ENCODE assay signal across 9 cellular contexts in genomic region chr15:64681424-64682024, GRCh38.
DNase-seq lines count a peak whose midpoint lies in the region; ATAC-seq and TF ChIP-seq lines count a peak whose summit lies in the region.
"Had no signal": no experiment of that assay in that cellular context is flagged by ENCODE, and none has a peak within 500 bp of the region (broad histone marks: within the 10 kb centered on the region; RNA-seq: fewer than 3 reads in every experiment).

No MANE protein-coding gene starts in this region.

- H3K36me3 Mint-ChIP-seq in activated CD8-positive, alpha-beta T cell treated with anti-CD3 and anti-CD28 coated beads, Interleukin-2, amount 10 ng/mL, durations not matched to agents 7 days and 5 days (ENCODE audit: low read depth) = peaks cover 41% of the 10 kb centered on the region

- no peak for DNase-seq in AG04450 (ENCODE audit: low read depth, low spot score)
- no peak for DNase-seq in GM12864 (ENCODE audit: low read depth)
- peak; percentile 18 for DNase-seq in NCI-H2171 (lab: John Stamatoyannopoulos, UW)
- DNase-seq in activated CD8-positive, alpha-beta T cell treated with anti-CD3 and anti-CD28 coated beads, Interleukin-2, amount 10 ng/mL, durations not matched to agents 7 days and 5 days = peak; percentile 32
- no peak for DNase-seq in left ventricle myocardium superior
- DNase-seq in sciatic nerve (ENCODE audit: low spot score) = no peak
- no peak for DNase-seq in posterior vena cava (ENCODE audit: low spot score)

- no peaks in the 10 kb centered on the region for H3K4me1 Mint-ChIP-seq in activated CD8-positive, alpha-beta T cell treated with anti-CD3 and anti-CD28 coated beads, Interleukin-2, amount 10 ng/mL, durations not matched to agents 7 days and 5 days (ENCODE audit: low read depth)

- H3K9me3 ChIP-seq in AG04450 (ENCODE audit: control insufficient read depth, insufficient read depth, low read length) = no peaks in the 10 kb centered on the region

- peak overlapping the region; percentile 43 for H3K27ac Mint-ChIP-seq in activated CD8-positive, alpha-beta T cell treated with anti-CD3 and anti-CD28 coated beads, Interleukin-2, amount 10 ng/mL, durations not matched to agents 7 days and 5 days

- H3K4me3 ChIP-seq in AG04450 (ENCODE audit: low read depth, low read length) = no peak overlapping the region
- no peak overlapping the region for H3K4me3 ChIP-seq in GM12864 (ENCODE audit: low read depth, low read length)

- no peaks in the 10 kb centered on the region for H3K27me3 Mint-ChIP-seq in activated CD8-positive, alpha-beta T cell treated with anti-CD3 and anti-CD28 coated beads, Interleukin-2, amount 10 ng/mL, durations not matched to agents 7 days and 5 days (ENCODE audit: low read depth)

- ATAC-seq in activated CD8-positive, alpha-beta T cell treated with anti-CD3 and anti-CD28 coated beads, Interleukin-2, amount 10 ng/mL, durations not matched to agents 7 days and 5 days = no peak
- peak; percentile 84 for ATAC-seq in left ventricle myocardium superior
- ATAC-seq in sciatic nerve = peak; percentile 65
- ATAC-seq in HG02840 (IDR thresholded peaks at IDR 0.05; ENCODE audit: low FRiP score, unreplicated experiment) = no peak

- no peaks in the 10 kb centered on the region for H3K9me3 Mint-ChIP-seq in activated CD8-positive, alpha-beta T cell treated with anti-CD3 and anti-CD28 coated beads, Interleukin-2, amount 10 ng/mL, durations not matched to agents 7 days and 5 days (ENCODE audit: insufficient read depth)

- intact Hi-C loops in left ventricle myocardium superior (cut with micrococcal nuclease) (no loop called here), sciatic nerve (cut with DNase I) (loop anchor here (2.0 kb wide), 1 partner anchor 47 kb away; no protein-coding TSS in a partner anchor), posterior vena cava (cut with DNase I) (no loop called here)

- no peaks in the 10 kb centered on the region for H3K27me3 ChIP-seq in AG04450 (ENCODE audit: control insufficient read depth, insufficient read depth, low read length)

- TF ChIP-seq CTCF in AG04450 (IDR thresholded peaks at IDR 0.05; ENCODE audit: low read depth, low read length) (peak; percentile 70), GM12864 (IDR thresholded peaks at IDR 0.05; ENCODE audit: low read depth, low read length, missing control alignments) (peak; percentile 36)

- CTCF ChIA-PET in AG04450 (lab: Charles Lee) = interaction anchor here (0.5 to 10.5 kb wide), 16 partner anchors 14 to 518 kb away, joined by 3 to 201 read pairs (median 4); partner anchors contain the start of genes PPIB, TRIP4 and ZNF609
- CTCF ChIA-PET in activated CD8-positive, alpha-beta T cell treated with anti-CD3 and anti-CD28 coated beads, Interleukin-2, amount 10 ng/mL, durations not matched to agents 7 days and 5 days (lab: Charles Lee) = interaction anchor here (1.4 to 1.9 kb wide), 2 partner anchors 30 to 47 kb away, joined by 4 to 14 read pairs; no protein-coding TSS in a partner anchor

- H3K4me3 Mint-ChIP-seq in activated CD8-positive, alpha-beta T cell treated with anti-CD3 and anti-CD28 coated beads, Interleukin-2, amount 10 ng/mL, durations not matched to agents 7 days and 5 days = no peak overlapping the region

- H3K27ac ChIP-seq in AG04450 (ENCODE audit: low read depth, low read length) = peak overlapping the region; percentile 12
- H3K27ac ChIP-seq: epithelial cell of prostate had no signal

- POLR2A ChIA-PET in AG04450 (lab: Yijun Ruan, JAX) = no interaction called here
- POLR2A ChIA-PET in activated CD8-positive, alpha-beta T cell treated with anti-CD3 and anti-CD28 coated beads, Interleukin-2, amount 10 ng/mL, durations not matched to agents 7 days and 5 days (lab: Charles Lee) = no interaction called here

Comparison
In these comparisons a context has a peak if more than half of its experiments do, and no peak if none do; other contexts are left out.
1. DNase-seq: peak in NCI-H2171 (single experiment) and activated CD8-positive, alpha-beta T cell treated with anti-CD3 and anti-CD28 coated beads, Interleukin-2, amount 10 ng/mL, durations not matched to agents 7 days and 5 days (single experiment); none in AG04450 (single experiment), GM12864 (single experiment), left ventricle myocardium superior (single experiment), sciatic nerve (single experiment) and posterior vena cava (single experiment).
2. ATAC-seq: peak in left ventricle myocardium superior (single experiment) and sciatic nerve (single experiment); none in activated CD8-positive, alpha-beta T cell treated with anti-CD3 and anti-CD28 coated beads, Interleukin-2, amount 10 ng/mL, durations not matched to agents 7 days and 5 days (single experiment) and HG02840 (single experiment).